In the genomic region with DNA sequence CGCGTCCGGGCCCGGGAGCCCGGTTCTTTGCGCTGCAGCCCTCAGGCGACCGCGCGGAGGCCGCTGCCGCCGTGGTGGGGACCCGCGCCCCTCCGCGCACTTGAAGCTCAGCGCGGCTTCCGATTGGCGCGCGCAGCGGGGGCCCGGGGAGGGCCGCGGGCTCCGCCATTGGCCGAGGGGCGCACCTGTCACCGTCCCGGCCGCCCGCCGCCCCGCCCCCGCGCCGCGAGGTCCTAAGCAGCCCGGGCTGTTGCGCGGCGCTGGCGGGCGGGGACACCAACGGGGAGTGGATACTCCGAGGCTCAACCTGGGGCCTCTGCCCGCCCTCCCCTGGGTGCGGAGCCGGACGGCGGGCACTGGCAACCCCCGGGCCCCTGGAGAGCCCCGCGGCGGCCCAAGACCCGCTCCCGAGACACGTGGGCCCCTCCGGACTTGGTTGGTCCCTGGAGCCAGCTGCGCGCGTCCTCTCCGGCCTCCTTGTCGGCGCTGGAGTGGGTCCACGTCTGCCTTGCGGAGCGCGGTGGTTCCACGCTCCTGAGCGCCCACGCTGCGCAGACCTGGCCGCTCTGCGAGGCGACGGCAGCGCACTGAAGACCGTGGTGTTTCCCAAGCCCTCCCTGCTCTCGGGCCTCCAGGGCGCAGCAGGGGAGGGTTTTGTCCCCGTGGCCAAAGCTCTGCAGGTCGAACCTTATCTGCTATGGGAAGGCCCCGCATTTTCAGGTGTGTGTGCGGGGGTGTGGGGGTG, we compare ENCODE assay signal across 1 cellular context.
TF ChIP-seq lines count a peak whose summit lies in the region.

MNX1 (minus strand) TSS at position 76 of the 745 bp plus-strand sequence. CDS start 313 bp downstream, outside the sequence.

TF ChIP-seq in K562, 482 proteins besides CTCF, POLR2A, EP300 and RAD21 (continued from another document and continues in another):
- TF ChIP-seq, protein P1, sequence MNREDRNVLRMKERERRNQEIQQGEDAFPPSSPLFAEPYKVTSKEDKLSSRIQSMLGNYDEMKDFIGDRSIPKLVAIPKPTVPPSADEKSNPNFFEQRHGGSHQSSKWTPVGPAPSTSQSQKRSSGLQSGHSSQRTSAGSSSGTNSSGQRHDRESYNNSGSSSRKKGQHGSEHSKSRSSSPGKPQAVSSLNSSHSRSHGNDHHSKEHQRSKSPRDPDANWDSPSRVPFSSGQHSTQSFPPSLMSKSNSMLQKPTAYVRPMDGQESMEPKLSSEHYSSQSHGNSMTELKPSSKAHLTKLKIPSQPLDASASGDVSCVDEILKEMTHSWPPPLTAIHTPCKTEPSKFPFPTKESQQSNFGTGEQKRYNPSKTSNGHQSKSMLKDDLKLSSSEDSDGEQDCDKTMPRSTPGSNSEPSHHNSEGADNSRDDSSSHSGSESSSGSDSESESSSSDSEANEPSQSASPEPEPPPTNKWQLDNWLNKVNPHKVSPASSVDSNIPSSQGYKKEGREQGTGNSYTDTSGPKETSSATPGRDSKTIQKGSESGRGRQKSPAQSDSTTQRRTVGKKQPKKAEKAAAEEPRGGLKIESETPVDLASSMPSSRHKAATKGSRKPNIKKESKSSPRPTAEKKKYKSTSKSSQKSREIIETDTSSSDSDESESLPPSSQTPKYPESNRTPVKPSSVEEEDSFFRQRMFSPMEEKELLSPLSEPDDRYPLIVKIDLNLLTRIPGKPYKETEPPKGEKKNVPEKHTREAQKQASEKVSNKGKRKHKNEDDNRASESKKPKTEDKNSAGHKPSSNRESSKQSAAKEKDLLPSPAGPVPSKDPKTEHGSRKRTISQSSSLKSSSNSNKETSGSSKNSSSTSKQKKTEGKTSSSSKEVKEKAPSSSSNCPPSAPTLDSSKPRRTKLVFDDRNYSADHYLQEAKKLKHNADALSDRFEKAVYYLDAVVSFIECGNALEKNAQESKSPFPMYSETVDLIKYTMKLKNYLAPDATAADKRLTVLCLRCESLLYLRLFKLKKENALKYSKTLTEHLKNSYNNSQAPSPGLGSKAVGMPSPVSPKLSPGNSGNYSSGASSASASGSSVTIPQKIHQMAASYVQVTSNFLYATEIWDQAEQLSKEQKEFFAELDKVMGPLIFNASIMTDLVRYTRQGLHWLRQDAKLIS (CRISPR knock-in tag; IDR thresholded peaks at IDR 0.05) = no peak
- TF ChIP-seq KDM5B (IDR thresholded peaks at IDR 0.05; ENCODE audit: insufficient replicate concordance, low read depth, low read length) (peak; percentile 91), NCOA1 (IDR thresholded peaks at IDR 0.05; ENCODE audit: low read depth) (no peak), KLF1 (tag; IDR thresholded peaks at IDR 0.05) (no peak), NBN (IDR thresholded peaks at IDR 0.05; ENCODE audit: low read depth) (no peak), TRIM25 (IDR thresholded peaks at IDR 0.05; ENCODE audit: borderline replicate concordance) (no peak), DPF2 (IDR thresholded peaks at IDR 0.05) (no peak), JUND (IDR thresholded peaks at IDR 0.05; ENCODE audit: borderline replicate concordance, low read depth, low read length) (no peak), JUND (tag; IDR thresholded peaks at IDR 0.05; ENCODE audit: borderline replicate concordance, low read depth, low read length) (no peak; the same call in 2 of the 3 replicates), POLR2H (tag; IDR thresholded peaks at IDR 0.05; ENCODE audit: low read depth) (no peak), SMAD4 (CRISPR knock-in tag; conservative IDR thresholded peaks at IDR 0.05) (peak; percentile 66), ETV5 (CRISPR knock-in tag; IDR thresholded peaks at IDR 0.05; ENCODE audit: low read depth) (no peak), HDAC6 (IDR thresholded peaks at IDR 0.05; ENCODE audit: low read depth, low read length) (peak; percentile 36; the same call in 1 of the 2 replicates), ZNF696 (CRISPR knock-in tag; conservative IDR thresholded peaks at IDR 0.05) (no peak), TCF3 (CRISPR knock-in tag; IDR thresholded peaks at IDR 0.05) (no peak), ARID2 (IDR thresholded peaks at IDR 0.05) (no peak), XRCC4 (IDR thresholded peaks at IDR 0.05; ENCODE audit: extremely low read depth, insufficient read depth, insufficient read length) (no peak), ASH1L (IDR thresholded peaks at IDR 0.05; ENCODE audit: borderline replicate concordance, low read depth, partially characterized antibody) (no peak), MIER1 (IDR thresholded peaks at IDR 0.05; ENCODE audit: low read depth) (no peak), ZNF217 (CRISPR knock-in tag; IDR thresholded peaks at IDR 0.05) (no peak), CREB3L1 (IDR thresholded peaks at IDR 0.05; ENCODE audit: borderline replicate concordance, low read depth) (peak; percentile 71), ATF1 (CRISPR knock-in tag; IDR thresholded peaks at IDR 0.05) (no peak), ATF1 (tag; IDR thresholded peaks at IDR 0.05) (peak; percentile 84), KLF13 (tag; IDR thresholded peaks at IDR 0.05; ENCODE audit: borderline replicate concordance, low read depth) (no peak), ZNF589 (CRISPR knock-in tag; IDR thresholded peaks at IDR 0.05; ENCODE audit: low read depth) (no peak), CCNT2 (IDR thresholded peaks at IDR 0.05; ENCODE audit: borderline replicate concordance, extremely low read depth, insufficient read length, low read depth, low read length) (peak; percentile 72), ZNF444 (CRISPR knock-in tag; IDR thresholded peaks at IDR 0.05) (no peak), ZNF740 (CRISPR knock-in tag; IDR thresholded peaks at IDR 0.05) (no peak), ZNF740 (tag; IDR thresholded peaks at IDR 0.05) (no peak), ELK3 (CRISPR knock-in tag; IDR thresholded peaks at IDR 0.05) (no peak), ZNF121 (CRISPR knock-in tag; conservative IDR thresholded peaks at IDR 0.05) (no peak), U2AF1 (optimal IDR thresholded peaks at IDR 0.05; ENCODE audit: low read depth, low read length) (peak; percentile 23), ZBTB1 (CRISPR knock-in tag; IDR thresholded peaks at IDR 0.05; ENCODE audit: borderline replicate concordance, low read depth) (0 out of 2 replicates have a peak, but pooled peaks have one; percentile 21), ZNF124 (CRISPR knock-in tag; IDR thresholded peaks at IDR 0.05) (no peak), PRPF4 (IDR thresholded peaks at IDR 0.05; ENCODE audit: insufficient read depth, low read depth, low read length, poor library complexity, severe bottlenecking) (no peak), POLR2AphosphoS5 (IDR thresholded peaks at IDR 0.05; ENCODE audit: control insufficient read depth, insufficient read depth, low read depth, low read length) (0 out of 2 replicates have a peak, but pooled peaks have one; percentile 10)
- TF ChIP-seq, protein P2, sequence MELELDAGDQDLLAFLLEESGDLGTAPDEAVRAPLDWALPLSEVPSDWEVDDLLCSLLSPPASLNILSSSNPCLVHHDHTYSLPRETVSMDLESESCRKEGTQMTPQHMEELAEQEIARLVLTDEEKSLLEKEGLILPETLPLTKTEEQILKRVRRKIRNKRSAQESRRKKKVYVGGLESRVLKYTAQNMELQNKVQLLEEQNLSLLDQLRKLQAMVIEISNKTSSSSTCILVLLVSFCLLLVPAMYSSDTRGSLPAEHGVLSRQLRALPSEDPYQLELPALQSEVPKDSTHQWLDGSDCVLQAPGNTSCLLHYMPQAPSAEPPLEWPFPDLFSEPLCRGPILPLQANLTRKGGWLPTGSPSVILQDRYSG (tag; conservative IDR thresholded peaks at IDR 0.05; ENCODE audit: low read depth) = no peak
- TF ChIP-seq, protein P3, sequence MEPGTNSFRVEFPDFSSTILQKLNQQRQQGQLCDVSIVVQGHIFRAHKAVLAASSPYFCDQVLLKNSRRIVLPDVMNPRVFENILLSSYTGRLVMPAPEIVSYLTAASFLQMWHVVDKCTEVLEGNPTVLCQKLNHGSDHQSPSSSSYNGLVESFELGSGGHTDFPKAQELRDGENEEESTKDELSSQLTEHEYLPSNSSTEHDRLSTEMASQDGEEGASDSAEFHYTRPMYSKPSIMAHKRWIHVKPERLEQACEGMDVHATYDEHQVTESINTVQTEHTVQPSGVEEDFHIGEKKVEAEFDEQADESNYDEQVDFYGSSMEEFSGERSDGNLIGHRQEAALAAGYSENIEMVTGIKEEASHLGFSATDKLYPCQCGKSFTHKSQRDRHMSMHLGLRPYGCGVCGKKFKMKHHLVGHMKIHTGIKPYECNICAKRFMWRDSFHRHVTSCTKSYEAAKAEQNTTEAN (CRISPR knock-in tag; IDR thresholded peaks at IDR 0.05) = no peak
- TF ChIP-seq, protein P4, sequence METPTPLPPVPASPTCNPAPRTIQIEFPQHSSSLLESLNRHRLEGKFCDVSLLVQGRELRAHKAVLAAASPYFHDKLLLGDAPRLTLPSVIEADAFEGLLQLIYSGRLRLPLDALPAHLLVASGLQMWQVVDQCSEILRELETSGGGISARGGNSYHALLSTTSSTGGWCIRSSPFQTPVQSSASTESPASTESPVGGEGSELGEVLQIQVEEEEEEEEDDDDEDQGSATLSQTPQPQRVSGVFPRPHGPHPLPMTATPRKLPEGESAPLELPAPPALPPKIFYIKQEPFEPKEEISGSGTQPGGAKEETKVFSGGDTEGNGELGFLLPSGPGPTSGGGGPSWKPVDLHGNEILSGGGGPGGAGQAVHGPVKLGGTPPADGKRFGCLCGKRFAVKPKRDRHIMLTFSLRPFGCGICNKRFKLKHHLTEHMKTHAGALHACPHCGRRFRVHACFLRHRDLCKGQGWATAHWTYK (CRISPR knock-in tag; IDR thresholded peaks at IDR 0.05) = no peak
- TF ChIP-seq, protein P5, sequence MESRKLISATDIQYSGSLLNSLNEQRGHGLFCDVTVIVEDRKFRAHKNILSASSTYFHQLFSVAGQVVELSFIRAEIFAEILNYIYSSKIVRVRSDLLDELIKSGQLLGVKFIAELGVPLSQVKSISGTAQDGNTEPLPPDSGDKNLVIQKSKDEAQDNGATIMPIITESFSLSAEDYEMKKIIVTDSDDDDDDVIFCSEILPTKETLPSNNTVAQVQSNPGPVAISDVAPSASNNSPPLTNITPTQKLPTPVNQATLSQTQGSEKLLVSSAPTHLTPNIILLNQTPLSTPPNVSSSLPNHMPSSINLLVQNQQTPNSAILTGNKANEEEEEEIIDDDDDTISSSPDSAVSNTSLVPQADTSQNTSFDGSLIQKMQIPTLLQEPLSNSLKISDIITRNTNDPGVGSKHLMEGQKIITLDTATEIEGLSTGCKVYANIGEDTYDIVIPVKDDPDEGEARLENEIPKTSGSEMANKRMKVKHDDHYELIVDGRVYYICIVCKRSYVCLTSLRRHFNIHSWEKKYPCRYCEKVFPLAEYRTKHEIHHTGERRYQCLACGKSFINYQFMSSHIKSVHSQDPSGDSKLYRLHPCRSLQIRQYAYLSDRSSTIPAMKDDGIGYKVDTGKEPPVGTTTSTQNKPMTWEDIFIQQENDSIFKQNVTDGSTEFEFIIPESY (CRISPR knock-in tag; IDR thresholded peaks at IDR 0.05) = no peak; the same call in 1 of the 2 replicates
- TF ChIP-seq, protein P6, sequence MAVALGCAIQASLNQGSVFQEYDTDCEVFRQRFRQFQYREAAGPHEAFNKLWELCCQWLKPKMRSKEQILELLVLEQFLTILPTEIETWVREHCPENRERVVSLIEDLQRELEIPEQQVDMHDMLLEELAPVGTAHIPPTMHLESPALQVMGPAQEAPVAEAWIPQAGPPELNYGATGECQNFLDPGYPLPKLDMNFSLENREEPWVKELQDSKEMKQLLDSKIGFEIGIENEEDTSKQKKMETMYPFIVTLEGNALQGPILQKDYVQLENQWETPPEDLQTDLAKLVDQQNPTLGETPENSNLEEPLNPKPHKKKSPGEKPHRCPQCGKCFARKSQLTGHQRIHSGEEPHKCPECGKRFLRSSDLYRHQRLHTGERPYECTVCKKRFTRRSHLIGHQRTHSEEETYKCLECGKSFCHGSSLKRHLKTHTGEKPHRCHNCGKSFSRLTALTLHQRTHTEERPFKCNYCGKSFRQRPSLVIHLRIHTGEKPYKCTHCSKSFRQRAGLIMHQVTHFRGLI (CRISPR knock-in tag; IDR thresholded peaks at IDR 0.05) = no peak
